Comparison of ENCODE assay signal across 8 cellular contexts in genomic region chr5:2751592-2752021, GRCh38. TPM values are rescaled to one million over a fixed set of nuclear protein-coding genes. Genes with fewer than 3 reads are reported as not detected.
DNase-seq lines count a peak whose midpoint lies in the region; ATAC-seq and TF ChIP-seq lines count a peak whose summit lies in the region.

IRX2 (minus strand) TSS chr5:2751677; CDS start chr5:2751413, 264 bp downstream.

- peaks cover 5% of the 10 kb centered on the region for H3K36me3 Mint-ChIP-seq in T-helper 1 cell treated with Interleukin-12 subunit alpha and Interleukin-12 subunit beta and Interleukin-4 antibody, amounts not matched to agents 30 μg/mL and 1 μg/mL, for 36 hours (ENCODE audit: low read depth)

- no peaks in the 10 kb centered on the region for H3K4me1 Mint-ChIP-seq in T-helper 1 cell treated with Interleukin-12 subunit alpha and Interleukin-12 subunit beta and Interleukin-4 antibody, amounts not matched to agents 30 μg/mL and 1 μg/mL, for 36 hours (ENCODE audit: low read depth)

- H3K9me3 Mint-ChIP-seq in T-helper 1 cell treated with Interleukin-12 subunit alpha and Interleukin-12 subunit beta and Interleukin-4 antibody, amounts not matched to agents 30 μg/mL and 1 μg/mL, for 36 hours: peaks cover 4% of the 10 kb centered on the region

- DNase-seq in T-helper 1 cell (no peak), T1000 (lab: John Stamatoyannopoulos, UW) (peak; percentile 73), Right ventricle myocardium superior (peak; percentile 89), retinal pigment epithelial cell (ENCODE audit: low read depth) (peak; percentile 0)
- no peak for DNase-seq in activated CD4-positive, alpha-beta T cell treated with anti-CD3 and anti-CD28 coated beads for 48 hours

- peak within 1 kb of the TSS; percentile 68 for H3K27ac Mint-ChIP-seq in T-helper 1 cell treated with Interleukin-12 subunit alpha and Interleukin-12 subunit beta and Interleukin-4 antibody, amounts not matched to agents 30 μg/mL and 1 μg/mL, for 36 hours

- no peak for TF ChIP-seq CTCF in retinal pigment epithelial cell (conservative IDR thresholded peaks at IDR 0.05; ENCODE audit: low read depth, low read length)

- peaks cover 58% of the 10 kb centered on the region for H3K27me3 Mint-ChIP-seq in T-helper 1 cell treated with Interleukin-12 subunit alpha and Interleukin-12 subunit beta and Interleukin-4 antibody, amounts not matched to agents 30 μg/mL and 1 μg/mL, for 36 hours (ENCODE audit: low read depth)

- ATAC-seq in Right ventricle myocardium superior (ENCODE audit: poor library complexity) (peak; percentile 95), HG02884 (IDR thresholded peaks at IDR 0.05; ENCODE audit: unreplicated experiment) (no peak), HG03457 (IDR thresholded peaks at IDR 0.05; ENCODE audit: unreplicated experiment) (no peak)

- intact Hi-C loops in Right ventricle myocardium superior (cut with DNase I): no loop called here

- H3K4me3 Mint-ChIP-seq in T-helper 1 cell treated with Interleukin-12 subunit alpha and Interleukin-12 subunit beta and Interleukin-4 antibody, amounts not matched to agents 30 μg/mL and 1 μg/mL, for 36 hours: no peak within 1 kb of the TSS

- H3K4me3 ChIP-seq in retinal pigment epithelial cell (ENCODE audit: low read length): no peak within 1 kb of the TSS

RNA-seq across cellular contexts. Expression of gene IRX2, which starts in this region (rescaled TPM):
- total RNA-seq in Right ventricle myocardium superior: 5.6 TPM

Comparison
In these comparisons a context has a peak if more than half of its experiments do, and no peak if none do; other contexts are left out.
1. DNase-seq: peak in T1000 (single experiment), Right ventricle myocardium superior (single experiment) and retinal pigment epithelial cell (single experiment); none in T-helper 1 cell (0 of 5) and activated CD4-positive, alpha-beta T cell treated with anti-CD3 and anti-CD28 coated beads for 48 hours (single experiment).